Comparison of ENCODE assay signal across 9 cellular contexts in the genomic region with DNA sequence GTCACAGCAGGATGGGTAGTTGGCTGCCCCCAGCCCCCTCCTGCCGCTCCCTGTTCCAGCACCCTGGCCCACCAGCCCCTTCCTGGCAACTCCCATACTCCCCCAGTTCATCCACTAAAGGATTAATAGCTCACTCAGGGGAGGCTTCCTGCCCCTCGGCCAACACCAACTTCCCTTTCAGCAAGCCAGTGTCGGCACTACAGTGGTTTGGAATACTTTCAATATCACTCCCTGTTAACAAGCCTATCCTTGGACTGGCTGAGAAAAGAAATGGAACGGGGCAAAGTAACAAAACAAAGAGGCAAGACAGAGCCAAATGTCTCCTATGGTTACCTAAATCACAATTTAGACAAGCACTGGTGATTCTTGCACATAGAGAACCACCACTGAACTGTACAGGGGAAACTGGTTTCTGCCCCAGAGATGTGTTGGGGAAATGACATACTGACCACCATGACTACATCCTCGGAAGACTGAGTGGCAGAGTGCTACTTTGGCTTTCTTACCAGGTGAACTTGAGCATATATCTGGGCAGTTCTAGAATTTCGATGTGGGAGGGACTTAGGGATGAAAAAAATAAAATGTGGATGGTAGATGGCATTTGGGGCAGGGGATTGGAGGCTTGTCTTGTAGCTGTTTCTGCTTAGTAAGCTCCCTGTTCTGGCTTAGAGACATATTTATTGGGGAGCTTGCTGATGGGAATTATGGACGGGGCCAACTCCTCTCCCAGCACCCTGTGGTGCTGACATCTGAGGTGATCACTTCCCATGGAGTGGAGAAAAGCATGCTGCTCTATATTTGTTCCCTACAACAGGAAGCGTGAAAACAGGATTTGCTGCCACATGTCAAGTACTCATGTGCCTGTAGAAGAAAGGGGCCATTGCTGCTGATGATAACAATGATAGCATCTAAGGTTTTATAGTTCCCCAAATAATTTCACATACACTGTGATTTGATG. TPM values are rescaled to one million over a fixed set of nuclear protein-coding genes. Genes with fewer than 3 reads are reported as not detected.
DNase-seq lines count a peak whose midpoint lies in the region; ATAC-seq and TF ChIP-seq lines count a peak whose summit lies in the region.
"Had no signal": no experiment of that assay in that cellular context is flagged by ENCODE, and none has a peak within 500 bp of the region (broad histone marks: within the 10 kb centered on the region; RNA-seq: fewer than 3 reads in every experiment).

No MANE protein-coding gene starts in this region.

- H3K27ac ChIP-seq in SK-N-MC (peak overlapping the region; percentile 79), heart left ventricle (peak overlapping the region in 11 of 12 donors; percentile 1 to 87 (median 36))

- H3K9ac ChIP-seq in SK-N-MC (ENCODE audit: insufficient read length) = peak overlapping the region; percentile 34

- no peaks in the 10 kb centered on the region for H3K27me3 ChIP-seq in heart left ventricle
- H3K27me3 ChIP-seq: testis had no signal

- peaks cover 2% of the 10 kb centered on the region; the same call in 1 of the 2 replicates for H3K27me3 Mint-ChIP-seq in HFFc6 (ENCODE audit: insufficient read depth)
- peaks cover 17 to 33% of the 10 kb centered on the region in 2 donors for H3K27me3 Mint-ChIP-seq in stimulated activated naive B cell treated with anti-CD40 and anti-IgM and Interleukin-4, amounts not matched to agents 10 μg/mL and 1 μg/mL and 100 μg/mL, for 72 hours

- intact Hi-C loops in heart left ventricle (cut with DNase I) = loop anchor here in 1 of 10 donors (10.0 kb wide), 1 partner anchor 140 kb away; a partner anchor contains a TSS

- DNase-seq in HFFc6 (no peak), SK-N-MC (ENCODE audit: low read depth, low spot score) (no peak), heart left ventricle (no peak), RKO (ENCODE audit: low spot score) (no peak)
- DNase-seq in stimulated activated naive B cell treated with anti-CD40 and anti-IgM and Interleukin-4, amounts not matched to agents 10 μg/mL and 1 μg/mL and 100 μg/mL, for 72 hours = no peak
- DNase-seq: testis had no signal

- H3K9me3 Mint-ChIP-seq in HFFc6 = no peaks in the 10 kb centered on the region
- H3K9me3 Mint-ChIP-seq in stimulated activated naive B cell treated with anti-CD40 and anti-IgM and Interleukin-4, amounts not matched to agents 10 μg/mL and 1 μg/mL and 100 μg/mL, for 72 hours = no peaks in the 10 kb centered on the region
- H3K9me3 Mint-ChIP-seq: neural crest cell had no signal

- H3K27ac Mint-ChIP-seq in HFFc6 = peak overlapping the region; percentile 89
- no peak overlapping the region for H3K27ac Mint-ChIP-seq in stimulated activated naive B cell treated with anti-CD40 and anti-IgM and Interleukin-4, amounts not matched to agents 10 μg/mL and 1 μg/mL and 100 μg/mL, for 72 hours

- 19 to 25% (median 22%) methylated on average over 7 to 8 of the region's 8 CpGs for WGBS in heart left ventricle, 4 donors

- peaks cover 3 to 71% (median 54%) of the 10 kb centered on the region in 12 donors for H3K4me1 ChIP-seq in heart left ventricle

- TF ChIP-seq POLR2A in heart left ventricle (IDR thresholded peaks at IDR 0.05) = no peak

- peak overlapping the region; percentile 74 for H3K4me3 ChIP-seq in SK-N-MC
- H3K4me3 ChIP-seq in heart left ventricle = peak overlapping the region in 2 of 12 donors; percentile 2 to 6
- H3K4me3 ChIP-seq: testis had no signal

- peaks cover 4% of the 10 kb centered on the region; the same call in 1 of the 2 replicates for H3K36me3 Mint-ChIP-seq in HFFc6 (ENCODE audit: low read depth)
- H3K36me3 Mint-ChIP-seq in stimulated activated naive B cell treated with anti-CD40 and anti-IgM and Interleukin-4, amounts not matched to agents 10 μg/mL and 1 μg/mL and 100 μg/mL, for 72 hours = no peaks in the 10 kb centered on the region

- peak overlapping the region; percentile 62; the same call in 1 of the 2 replicates for H3K4me3 Mint-ChIP-seq in HFFc6
- H3K4me3 Mint-ChIP-seq in stimulated activated naive B cell treated with anti-CD40 and anti-IgM and Interleukin-4, amounts not matched to agents 10 μg/mL and 1 μg/mL and 100 μg/mL, for 72 hours = no peak overlapping the region
- H3K4me3 Mint-ChIP-seq: neural crest cell had no signal

- peak; percentile 17 to 61 (median 50) for ATAC-seq in heart left ventricle
- peak; percentile 35 to 41 for ATAC-seq in stimulated activated naive B cell treated with anti-CD40 and anti-IgM and Interleukin-4, amounts not matched to agents 10 μg/mL and 1 μg/mL and 100 μg/mL, for 72 hours (replicated peaks)
- ATAC-seq in HG02763 (IDR thresholded peaks at IDR 0.05; ENCODE audit: unreplicated experiment) = no peak
- ATAC-seq in GM21786 (IDR thresholded peaks at IDR 0.05; ENCODE audit: unreplicated experiment) = no peak

- H3K9me3 ChIP-seq in SK-N-MC (ENCODE audit: low read depth, low read length) (no peaks in the 10 kb centered on the region), heart left ventricle (no peaks in the 10 kb centered on the region)
- H3K9me3 ChIP-seq: testis had no signal

- no peak for TF ChIP-seq CTCF in HFFc6 (IDR thresholded peaks at IDR 0.05)
- TF ChIP-seq CTCF in heart left ventricle (IDR thresholded peaks at IDR 0.05) = no peak

- H3K36me3 ChIP-seq in SK-N-MC (ENCODE audit: insufficient read depth, low read length) = no peaks in the 10 kb centered on the region
- H3K36me3 ChIP-seq in heart left ventricle = no peaks in the 10 kb centered on the region

- peaks cover 93% of the 10 kb centered on the region for H3K4me1 Mint-ChIP-seq in HFFc6 (ENCODE audit: low read depth)
- H3K4me1 Mint-ChIP-seq in stimulated activated naive B cell treated with anti-CD40 and anti-IgM and Interleukin-4, amounts not matched to agents 10 μg/mL and 1 μg/mL and 100 μg/mL, for 72 hours = peaks cover 14 to 33% of the 10 kb centered on the region in 2 donors

RNA-seq across cellular contexts. Expression of a gene that starts 7.1 kb away (rescaled TPM):
- total RNA-seq in HFFc6 (2021; fragmentation: NEBNext Ultra II Directional; extraction: Animal tissue kit (Norgen Biotek cat#: 25700)) = 100 to 1,000 TPM; 380 to 424 (median 413) TPM
- total RNA-seq in heart left ventricle = 100 to 1,000 TPM in 2 of 9 donors, 10 to 100 TPM in 7; 60.2 to 115 (median 82.7) TPM
- 10 to 100 TPM; 54.4 to 75.7 TPM for polyA plus RNA-seq in heart left ventricle

RNA-seq across cellular contexts. Expression of a gene that starts 39.7 kb away (rescaled TPM):
- total RNA-seq in HFFc6 (2021; fragmentation: NEBNext Ultra II Directional; extraction: Animal tissue kit (Norgen Biotek cat#: 25700)) = not detected
- total RNA-seq in heart left ventricle = not detected
- polyA plus RNA-seq in heart left ventricle = not detected
- total RNA-seq: neural crest cell had no signal

Comparison
In these comparisons a context has a peak if more than half of its experiments do, and no peak if none do; other contexts are left out.
1. ATAC-seq: peak in heart left ventricle (4 of 4) and stimulated activated naive B cell treated with anti-CD40 and anti-IgM and Interleukin-4, amounts not matched to agents 10 μg/mL and 1 μg/mL and 100 μg/mL, for 72 hours (2 of 2); none in HG02763 (single experiment) and GM21786 (single experiment).